26 cellular contexts compared by ENCODE assay signal in the genomic region with DNA sequence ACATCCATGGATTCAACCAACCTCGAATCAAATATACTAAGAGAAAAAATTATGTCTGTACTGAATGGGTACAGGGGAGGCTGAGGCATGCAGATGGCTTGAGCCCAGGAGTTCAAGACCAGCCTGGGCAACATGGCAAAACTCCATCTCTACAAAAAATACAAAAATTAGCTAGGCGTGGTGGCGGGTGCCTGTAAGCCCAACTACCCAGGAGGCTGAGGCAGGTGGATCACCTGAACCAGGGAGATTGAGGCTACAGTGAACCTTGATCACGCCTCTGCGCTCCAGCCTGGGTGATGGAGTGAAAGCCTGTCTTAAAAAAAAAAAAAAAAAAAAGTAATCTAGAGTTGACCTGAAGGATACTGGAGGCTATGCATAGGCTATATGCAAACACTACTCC.
"Had no signal": no experiment of that assay in that cellular context is flagged by ENCODE, and none has a peak within 500 bp of the region (broad histone marks: within the 10 kb centered on the region; RNA-seq: fewer than 3 reads in every experiment).

No MANE protein-coding gene starts in this region.

- H3K9me3 ChIP-seq: ascending aorta, breast epithelium, colonic mucosa, esophagus squamous epithelium, gastroesophageal sphincter had no signal

- H3K27me3 ChIP-seq: ascending aorta, breast epithelium, cardiac muscle cell, colonic mucosa, esophagus squamous epithelium, gastroesophageal sphincter had no signal

- DNase-seq: activated CD4-positive, alpha-beta memory T cell treated with anti-CD3 and anti-CD28 coated beads, Interleukin-2, amount 10 ng/mL, durations not matched to agents 7 days and 5 days; activated CD4-positive, alpha-beta T cell treated with anti-CD3 and anti-CD28 coated beads for 1 hour; activated CD4-positive, alpha-beta T cell treated with anti-CD3 and anti-CD28 coated beads for 4 hours; activated CD4-positive, alpha-beta T cell treated with anti-CD3 and anti-CD28 coated beads, Interleukin-2, amount 10 ng/mL, durations not matched to agents 7 days and 5 days; activated CD4-positive, alpha-beta T cell treated with anti-CD3 and anti-CD28 coated beads, Interleukin-2, amount 50 U/mL, for 4 hours; activated gamma-delta T cell; activated naive CD4-positive, alpha-beta T cell; activated naive CD4-positive, alpha-beta T cell treated with anti-CD3 and anti-CD28 coated beads, Interleukin-2, amount 10 ng/mL, durations not matched to agents 7 days and 5 days; activated naive CD8-positive, alpha-beta T cell treated with anti-CD3 and anti-CD28 coated beads, Interleukin-2, amount 10 ng/mL, durations not matched to agents 7 days and 5 days; activated T-cell treated with anti-CD3 and anti-CD28 coated beads for 4 hours; activated T-cell treated with anti-CD3 and anti-CD28 coated beads, Interleukin-2, amount 50 U/mL, for 24 hours; activated T-cell treated with anti-CD3 and anti-CD28 coated beads, Interleukin-2, amount 50 U/mL, for 72 hours; central memory CD4-positive, alpha-beta T cell; cerebellar nuclear complex; colonic mucosa; effector CD8-positive, alpha-beta T cell; esophagus squamous epithelium; foreskin melanocyte; T-helper 2 cell had no signal

- H3K9me3 Mint-ChIP-seq: activated CD4-positive, alpha-beta memory T cell treated with anti-CD3 and anti-CD28 coated beads, Interleukin-2, amount 10 ng/mL, durations not matched to agents 7 days and 5 days; activated CD4-positive, alpha-beta T cell treated with anti-CD3 and anti-CD28 coated beads, Interleukin-2, amount 10 ng/mL, durations not matched to agents 7 days and 5 days; activated naive CD4-positive, alpha-beta T cell treated with anti-CD3 and anti-CD28 coated beads, Interleukin-2, amount 10 ng/mL, durations not matched to agents 7 days and 5 days; activated naive CD4-positive, alpha-beta T cell treated with anti-CD3 and anti-CD28 coated beads, Interleukin-2, amount 50 U/mL, for 72 hours; activated naive CD8-positive, alpha-beta T cell treated with anti-CD3 and anti-CD28 coated beads, Interleukin-2, amount 10 ng/mL, durations not matched to agents 7 days and 5 days; activated T-cell treated with anti-CD3 and anti-CD28 coated beads, Interleukin-2, amount 50 U/mL, for 24 hours; activated T-cell treated with anti-CD3 and anti-CD28 coated beads, Interleukin-2, amount 50 U/mL, for 72 hours had no signal

- H3K27ac ChIP-seq: ascending aorta, breast epithelium, cardiac muscle cell, colonic mucosa, epithelial cell of prostate, esophagus squamous epithelium, gastroesophageal sphincter had no signal

- H3K27me3 Mint-ChIP-seq: activated CD4-positive, alpha-beta T cell treated with anti-CD3 and anti-CD28 coated beads, Interleukin-2, amount 10 ng/mL, durations not matched to agents 7 days and 5 days; activated T-cell treated with anti-CD3 and anti-CD28 coated beads, Interleukin-2, amount 50 U/mL, for 24 hours had no signal

- H3K4me3 Mint-ChIP-seq: activated CD4-positive, alpha-beta memory T cell treated with anti-CD3 and anti-CD28 coated beads, Interleukin-2, amount 10 ng/mL, durations not matched to agents 7 days and 5 days; activated CD4-positive, alpha-beta T cell treated with anti-CD3 and anti-CD28 coated beads, Interleukin-2, amount 10 ng/mL, durations not matched to agents 7 days and 5 days; activated naive CD4-positive, alpha-beta T cell treated with anti-CD3 and anti-CD28 coated beads, Interleukin-2, amount 10 ng/mL, durations not matched to agents 7 days and 5 days; activated naive CD8-positive, alpha-beta T cell treated with anti-CD3 and anti-CD28 coated beads, Interleukin-2, amount 10 ng/mL, durations not matched to agents 7 days and 5 days; activated T-cell treated with anti-CD3 and anti-CD28 coated beads, Interleukin-2, amount 50 U/mL, for 24 hours; activated T-cell treated with anti-CD3 and anti-CD28 coated beads, Interleukin-2, amount 50 U/mL, for 72 hours; brain had no signal

- H3K4me1 ChIP-seq: ascending aorta, breast epithelium, colonic mucosa, esophagus squamous epithelium, gastroesophageal sphincter had no signal

- H3K27ac Mint-ChIP-seq: activated CD4-positive, alpha-beta memory T cell treated with anti-CD3 and anti-CD28 coated beads, Interleukin-2, amount 10 ng/mL, durations not matched to agents 7 days and 5 days; activated CD4-positive, alpha-beta T cell treated with anti-CD3 and anti-CD28 coated beads, Interleukin-2, amount 10 ng/mL, durations not matched to agents 7 days and 5 days; activated naive CD4-positive, alpha-beta T cell treated with anti-CD3 and anti-CD28 coated beads, Interleukin-2, amount 10 ng/mL, durations not matched to agents 7 days and 5 days; activated naive CD8-positive, alpha-beta T cell treated with anti-CD3 and anti-CD28 coated beads, Interleukin-2, amount 10 ng/mL, durations not matched to agents 7 days and 5 days; activated T-cell treated with anti-CD3 and anti-CD28 coated beads, Interleukin-2, amount 50 U/mL, for 72 hours; brain had no signal

- H3K4me1 Mint-ChIP-seq: activated CD4-positive, alpha-beta memory T cell treated with anti-CD3 and anti-CD28 coated beads, Interleukin-2, amount 10 ng/mL, durations not matched to agents 7 days and 5 days; activated naive CD4-positive, alpha-beta T cell treated with anti-CD3 and anti-CD28 coated beads, Interleukin-2, amount 10 ng/mL, durations not matched to agents 7 days and 5 days; activated naive CD8-positive, alpha-beta T cell treated with anti-CD3 and anti-CD28 coated beads, Interleukin-2, amount 10 ng/mL, durations not matched to agents 7 days and 5 days had no signal

- H3K36me3 Mint-ChIP-seq: activated naive CD4-positive, alpha-beta T cell treated with anti-CD3 and anti-CD28 coated beads, Interleukin-2, amount 10 ng/mL, durations not matched to agents 7 days and 5 days; activated naive CD4-positive, alpha-beta T cell treated with anti-CD3 and anti-CD28 coated beads, Interleukin-2, amount 50 U/mL, for 72 hours; activated naive CD8-positive, alpha-beta T cell treated with anti-CD3 and anti-CD28 coated beads, Interleukin-2, amount 10 ng/mL, durations not matched to agents 7 days and 5 days; brain had no signal
